2 cellular contexts compared by ENCODE assay signal in the genomic region with DNA sequence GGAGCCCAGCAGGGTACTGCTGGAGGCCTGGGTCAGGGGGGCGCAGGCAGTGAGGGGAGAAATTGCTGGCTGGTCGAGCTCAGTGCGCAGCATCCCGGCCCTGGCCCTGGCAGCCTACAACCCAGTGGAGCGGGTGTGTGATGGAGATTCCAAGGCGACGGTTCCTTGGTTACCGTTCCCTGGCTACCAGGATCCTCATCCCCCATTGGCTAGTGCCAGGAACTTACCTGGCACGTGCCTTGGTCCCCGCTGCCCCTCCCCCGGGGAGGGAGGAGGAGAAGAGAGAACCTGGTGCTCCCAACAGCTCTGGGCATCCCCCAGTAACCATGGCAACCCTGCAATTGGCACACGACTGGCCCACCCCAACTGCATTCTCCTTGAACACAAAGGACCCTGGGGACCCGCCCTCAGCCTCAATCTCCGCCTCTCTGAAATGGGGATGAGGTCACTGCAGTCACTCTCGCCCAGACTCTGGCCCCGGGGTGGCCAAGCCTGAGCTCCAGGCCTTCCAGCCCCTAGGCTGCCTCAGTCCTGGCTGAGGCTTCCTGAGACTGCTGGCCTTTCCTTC.
TF ChIP-seq lines count a peak whose summit lies in the region.

No MANE protein-coding gene starts in this region.

TF ChIP-seq in H1, 55 proteins besides CTCF, POLR2A, EP300 and RAD21 (continues in another document):
- no peak for TF ChIP-seq HDAC6 (IDR thresholded peaks at IDR 0.05; ENCODE audit: low read depth, low read length)
- TF ChIP-seq MAFK (IDR thresholded peaks at IDR 0.05; ENCODE audit: low read depth, low read length): no peak
- TF ChIP-seq, protein P1, sequence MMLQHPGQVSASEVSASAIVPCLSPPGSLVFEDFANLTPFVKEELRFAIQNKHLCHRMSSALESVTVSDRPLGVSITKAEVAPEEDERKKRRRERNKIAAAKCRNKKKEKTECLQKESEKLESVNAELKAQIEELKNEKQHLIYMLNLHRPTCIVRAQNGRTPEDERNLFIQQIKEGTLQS (IDR thresholded peaks at IDR 0.05; ENCODE audit: insufficient read depth, low read depth, low read length): no peak
- TF ChIP-seq EGR1 (IDR thresholded peaks at IDR 0.05; ENCODE audit: borderline replicate concordance, low read depth, low read length): no peak
- no peak for TF ChIP-seq YY1 (IDR thresholded peaks at IDR 0.05; ENCODE audit: low read depth, low read length)
- TF ChIP-seq SP1 (IDR thresholded peaks at IDR 0.05; ENCODE audit: low read depth, low read length): 0 out of 2 replicates have a peak, but pooled peaks have one; percentile 25
- peak; percentile 39; the same call in 1 of the 2 replicates for TF ChIP-seq TAF1 (IDR thresholded peaks at IDR 0.05; ENCODE audit: low read depth, low read length)
- TF ChIP-seq MAX (IDR thresholded peaks at IDR 0.05): peak; percentile 49; the same call in 1 of the 2 replicates
- no peak for TF ChIP-seq SUZ12 (IDR thresholded peaks at IDR 0.05; ENCODE audit: low read length)
- TF ChIP-seq FOSL1 (IDR thresholded peaks at IDR 0.05; ENCODE audit: insufficient read depth, low read depth, low read length): no peak
- no peak for TF ChIP-seq SIX5 (IDR thresholded peaks at IDR 0.05; ENCODE audit: low read depth, low read length)
- TF ChIP-seq CHD7 (IDR thresholded peaks at IDR 0.05; ENCODE audit: insufficient replicate concordance, low read length): no peak
- TF ChIP-seq ASH2L (IDR thresholded peaks at IDR 0.05; ENCODE audit: low read length): no peak
- TF ChIP-seq TEAD4 (IDR thresholded peaks at IDR 0.05; ENCODE audit: low read depth, low read length): no peak
- no peak for TF ChIP-seq KDM5A (IDR thresholded peaks at IDR 0.05; ENCODE audit: low read length)
- TF ChIP-seq JUN (IDR thresholded peaks at IDR 0.05; ENCODE audit: low read depth, low read length): no peak

TF ChIP-seq in neural cell, 6 proteins besides CTCF, POLR2A, EP300 and RAD21:
- TF ChIP-seq MXI1 (conservative IDR thresholded peaks at IDR 0.05; ENCODE audit: poor library complexity, severe bottlenecking): peak; percentile 77
- peak; percentile 8 for TF ChIP-seq SMC3 (conservative IDR thresholded peaks at IDR 0.05; ENCODE audit: poor library complexity)
- peak; percentile 36 for TF ChIP-seq POLR2AphosphoS5 (IDR thresholded peaks at IDR 0.05)
- TF ChIP-seq, protein P2, sequence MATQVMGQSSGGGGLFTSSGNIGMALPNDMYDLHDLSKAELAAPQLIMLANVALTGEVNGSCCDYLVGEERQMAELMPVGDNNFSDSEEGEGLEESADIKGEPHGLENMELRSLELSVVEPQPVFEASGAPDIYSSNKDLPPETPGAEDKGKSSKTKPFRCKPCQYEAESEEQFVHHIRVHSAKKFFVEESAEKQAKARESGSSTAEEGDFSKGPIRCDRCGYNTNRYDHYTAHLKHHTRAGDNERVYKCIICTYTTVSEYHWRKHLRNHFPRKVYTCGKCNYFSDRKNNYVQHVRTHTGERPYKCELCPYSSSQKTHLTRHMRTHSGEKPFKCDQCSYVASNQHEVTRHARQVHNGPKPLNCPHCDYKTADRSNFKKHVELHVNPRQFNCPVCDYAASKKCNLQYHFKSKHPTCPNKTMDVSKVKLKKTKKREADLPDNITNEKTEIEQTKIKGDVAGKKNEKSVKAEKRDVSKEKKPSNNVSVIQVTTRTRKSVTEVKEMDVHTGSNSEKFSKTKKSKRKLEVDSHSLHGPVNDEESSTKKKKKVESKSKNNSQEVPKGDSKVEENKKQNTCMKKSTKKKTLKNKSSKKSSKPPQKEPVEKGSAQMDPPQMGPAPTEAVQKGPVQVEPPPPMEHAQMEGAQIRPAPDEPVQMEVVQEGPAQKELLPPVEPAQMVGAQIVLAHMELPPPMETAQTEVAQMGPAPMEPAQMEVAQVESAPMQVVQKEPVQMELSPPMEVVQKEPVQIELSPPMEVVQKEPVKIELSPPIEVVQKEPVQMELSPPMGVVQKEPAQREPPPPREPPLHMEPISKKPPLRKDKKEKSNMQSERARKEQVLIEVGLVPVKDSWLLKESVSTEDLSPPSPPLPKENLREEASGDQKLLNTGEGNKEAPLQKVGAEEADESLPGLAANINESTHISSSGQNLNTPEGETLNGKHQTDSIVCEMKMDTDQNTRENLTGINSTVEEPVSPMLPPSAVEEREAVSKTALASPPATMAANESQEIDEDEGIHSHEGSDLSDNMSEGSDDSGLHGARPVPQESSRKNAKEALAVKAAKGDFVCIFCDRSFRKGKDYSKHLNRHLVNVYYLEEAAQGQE (IDR thresholded peaks at IDR 0.05; ENCODE audit: borderline replicate concordance): no peak
TF ChIP-seq in neural cell: peak in this region for 3.
